24 cellular contexts compared by ENCODE assay signal in the genomic region with DNA sequence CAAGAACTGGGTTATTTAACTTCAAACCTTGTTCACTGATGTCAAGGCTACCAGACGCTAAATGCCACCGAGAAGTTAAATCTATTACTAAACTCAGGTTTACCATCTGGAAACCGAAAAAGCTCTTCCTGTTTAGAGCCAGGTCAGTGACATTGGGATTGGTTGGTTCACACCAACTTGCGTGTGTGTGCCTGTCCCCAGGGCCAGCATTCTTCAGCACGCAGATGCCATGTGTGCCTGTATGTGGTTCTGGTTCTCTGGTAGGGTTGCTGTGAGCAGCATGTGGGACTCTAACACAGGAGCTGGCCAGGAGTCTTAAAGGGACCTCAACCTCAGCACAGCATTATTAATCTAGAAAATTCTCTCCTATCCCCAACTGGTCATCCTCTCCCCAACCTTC. TPM values are rescaled to one million over a fixed set of nuclear protein-coding genes. Genes with fewer than 3 reads are reported as not detected.
DNase-seq lines count a peak whose midpoint lies in the region; ATAC-seq, FAIRE-seq and TF ChIP-seq lines count a peak whose summit lies in the region.
"Had no signal": no experiment of that assay in that cellular context is flagged by ENCODE, and none has a peak within 500 bp of the region (broad histone marks: within the 10 kb centered on the region; RNA-seq: fewer than 3 reads in every experiment).

No MANE protein-coding gene starts in this region.

- TF ChIP-seq EP300 in SK-N-SH (IDR thresholded peaks at IDR 0.05; ENCODE audit: borderline replicate concordance in 1 of 2, low read depth in 1 of 2, low read length in 1 of 2) = peak in 1 of 2 experiments; percentile 80; a peak in 2 of 4 replicates

- H3K27ac Mint-ChIP-seq in activated CD4-positive, alpha-beta T cell treated with anti-CD3 and anti-CD28 coated beads, Interleukin-2, amount 10 ng/mL, durations not matched to agents 7 days and 5 days = peak overlapping the region; percentile 50
- no peak overlapping the region for H3K27ac Mint-ChIP-seq in naive thymus-derived CD4-positive, alpha-beta T cell
- H3K27ac Mint-ChIP-seq: CD8-positive, alpha-beta memory T cell had no signal

- H3K9me3 Mint-ChIP-seq in activated CD4-positive, alpha-beta T cell treated with anti-CD3 and anti-CD28 coated beads, Interleukin-2, amount 10 ng/mL, durations not matched to agents 7 days and 5 days = no peaks in the 10 kb centered on the region
- no peaks in the 10 kb centered on the region for H3K9me3 Mint-ChIP-seq in naive thymus-derived CD4-positive, alpha-beta T cell
- H3K9me3 Mint-ChIP-seq: CD8-positive, alpha-beta memory T cell had no signal

- H3K4me1 Mint-ChIP-seq in activated CD4-positive, alpha-beta T cell treated with anti-CD3 and anti-CD28 coated beads, Interleukin-2, amount 10 ng/mL, durations not matched to agents 7 days and 5 days = no peaks in the 10 kb centered on the region
- no peaks in the 10 kb centered on the region for H3K4me1 Mint-ChIP-seq in naive thymus-derived CD4-positive, alpha-beta T cell
- H3K4me1 Mint-ChIP-seq: CD8-positive, alpha-beta memory T cell had no signal

- H4K20me1 ChIP-seq in SK-N-SH (ENCODE audit: insufficient read depth) = no peaks in the 10 kb centered on the region
- H4K20me1 ChIP-seq: BLaER1 had no signal

- H2AFZ ChIP-seq in SK-N-SH (ENCODE audit: low read depth) = no peak overlapping the region

- H3K9me3 ChIP-seq in SK-N-SH (no peaks in the 10 kb centered on the region), kidney (ENCODE audit: control insufficient read depth in 1 of 2, low read length in 2 of 2) (no peaks in the 10 kb centered on the region), uterus (no peaks in the 10 kb centered on the region)
- no peaks in the 10 kb centered on the region for H3K9me3 ChIP-seq in naive thymus-derived CD4-positive, alpha-beta T cell (ENCODE audit: control insufficient read depth in 2 of 3, low read length in 3 of 3)
- H3K9me3 ChIP-seq: BLaER1 had no signal

- POLR2A ChIA-PET in activated CD4-positive, alpha-beta T cell treated with anti-CD3 and anti-CD28 coated beads, Interleukin-2, amount 10 ng/mL, durations not matched to agents 7 days and 5 days (lab: Charles Lee) = no interaction called here
- POLR2A ChIA-PET in SK-N-SH (lab: Yijun Ruan, JAX) = interaction anchor here (0.6 to 7.5 kb wide), 8 partner anchors 15 to 237 kb away, joined by 3 to 105 read pairs (median 6); a partner anchor contains a TSS
- POLR2A ChIA-PET in naive thymus-derived CD4-positive, alpha-beta T cell (lab: Charles Lee) = no interaction called here

- H3K9ac ChIP-seq in SK-N-SH = no peak overlapping the region
- H3K9ac ChIP-seq in kidney (ENCODE audit: low read length in 2 of 2) = no peak overlapping the region
- H3K9ac ChIP-seq: BLaER1 had no signal

- no peak for TF ChIP-seq POLR2A in uterus (IDR thresholded peaks at IDR 0.05)

- H3K27ac ChIP-seq in SK-N-SH (ENCODE audit: low read depth in 2 of 2, low read length in 1 of 2) = peak overlapping the region; percentile 6 to 98; a peak in 3 of 4 replicates
- no peak overlapping the region for H3K27ac ChIP-seq in kidney (ENCODE audit: low read depth in 2 of 2, low read length in 2 of 2)
- no peak overlapping the region for H3K27ac ChIP-seq in uterus
- no peak overlapping the region for H3K27ac ChIP-seq in naive thymus-derived CD4-positive, alpha-beta T cell (ENCODE audit: low read depth, low read length)
- H3K27ac ChIP-seq: BLaER1 had no signal

- H3K4me1 ChIP-seq in SK-N-SH (ENCODE audit: control insufficient read depth in 1 of 2, insufficient read depth in 2 of 2, low read depth in 1 of 2, low read length in 1 of 2) = peaks cover 0 to 78% of the 10 kb centered on the region in 2 experiments; a peak in 3 of 4 replicates
- H3K4me1 ChIP-seq in kidney (ENCODE audit: control insufficient read depth in 1 of 2, insufficient read depth in 1 of 2, low read depth in 1 of 2, low read length in 2 of 2) = peaks cover 31% of the 10 kb centered on the region in 2 donors
- H3K4me1 ChIP-seq in uterus = no peaks in the 10 kb centered on the region
- no peaks in the 10 kb centered on the region for H3K4me1 ChIP-seq in naive thymus-derived CD4-positive, alpha-beta T cell (ENCODE audit: control insufficient read depth in 2 of 2, insufficient read depth in 2 of 2, low read length in 2 of 2)
- H3K4me1 ChIP-seq: BLaER1 had no signal

- ATAC-seq in left colon = no peak
- ATAC-seq in naive thymus-derived CD4-positive, alpha-beta T cell = no peak
- ATAC-seq: GM12878, HCT116, PC-3 had no signal

- WGBS in SK-N-SH (ENCODE audit: low lambda C conversion rate) = 80% methylated on average over 5 of the region's 5 CpGs

- no peaks in the 10 kb centered on the region for H3K9me2 ChIP-seq in SK-N-SH

- no peak overlapping the region for H3K4me3 Mint-ChIP-seq in activated CD4-positive, alpha-beta T cell treated with anti-CD3 and anti-CD28 coated beads, Interleukin-2, amount 10 ng/mL, durations not matched to agents 7 days and 5 days
- H3K4me3 Mint-ChIP-seq in naive thymus-derived CD4-positive, alpha-beta T cell = no peak overlapping the region
- H3K4me3 Mint-ChIP-seq: CD8-positive, alpha-beta memory T cell had no signal

- H3K36me3 ChIP-seq in SK-N-SH (replicated peaks in 1 of 2; ENCODE audit: control insufficient read depth in 1 of 2, insufficient read depth in 2 of 2, low read length in 1 of 2) = no peaks in the 10 kb centered on the region
- no peaks in the 10 kb centered on the region for H3K36me3 ChIP-seq in kidney (ENCODE audit: control insufficient read depth in 1 of 2, insufficient read depth in 2 of 2, low read length in 2 of 2)
- H3K36me3 ChIP-seq in uterus = no peaks in the 10 kb centered on the region
- no peaks in the 10 kb centered on the region for H3K36me3 ChIP-seq in naive thymus-derived CD4-positive, alpha-beta T cell (ENCODE audit: control insufficient read depth in 2 of 3, insufficient read depth in 3 of 3, low read length in 3 of 3)
- H3K36me3 ChIP-seq: BLaER1 had no signal

- H3K27me3 ChIP-seq in SK-N-SH (ENCODE audit: insufficient read depth) (no peaks in the 10 kb centered on the region), uterus (no peaks in the 10 kb centered on the region)
- H3K27me3 ChIP-seq in naive thymus-derived CD4-positive, alpha-beta T cell (ENCODE audit: control insufficient read depth in 2 of 2, insufficient read depth in 2 of 2, low read length in 2 of 2) = no peaks in the 10 kb centered on the region
- H3K27me3 ChIP-seq: BLaER1 had no signal

- FAIRE-seq in kidney (lab: Jason Lieb, UNC) = no peak
- peak; percentile 92 for FAIRE-seq in urothelium cell line (lab: Jason Lieb, UNC)
- FAIRE-seq: GM12878 had no signal

- no peaks in the 10 kb centered on the region for H3K27me3 Mint-ChIP-seq in activated CD4-positive, alpha-beta T cell treated with anti-CD3 and anti-CD28 coated beads, Interleukin-2, amount 10 ng/mL, durations not matched to agents 7 days and 5 days
- no peaks in the 10 kb centered on the region for H3K27me3 Mint-ChIP-seq in naive thymus-derived CD4-positive, alpha-beta T cell
- H3K27me3 Mint-ChIP-seq: CD8-positive, alpha-beta memory T cell had no signal

- TF ChIP-seq CTCF in SK-N-SH (IDR thresholded peaks at IDR 0.05) (no peak), kidney (IDR thresholded peaks at IDR 0.05; ENCODE audit: borderline replicate concordance, extremely low read depth, insufficient read depth) (no peak), uterus (IDR thresholded peaks at IDR 0.05) (no peak)

- peak overlapping the region in 1 of 2 experiments; percentile 15; a peak in 1 of 4 replicates for H3K4me3 ChIP-seq in SK-N-SH (ENCODE audit: low read depth in 2 of 2, low read length in 1 of 2)
- peak overlapping the region in 1 of 2 donors; percentile 13 for H3K4me3 ChIP-seq in kidney (ENCODE audit: low read length in 2 of 2)
- no peak overlapping the region for H3K4me3 ChIP-seq in uterus
- no peak overlapping the region for H3K4me3 ChIP-seq in naive thymus-derived CD4-positive, alpha-beta T cell (ENCODE audit: low read length)
- H3K4me3 ChIP-seq: BLaER1, GM12878 had no signal

- no peaks in the 10 kb centered on the region for H3K79me2 ChIP-seq in SK-N-SH (ENCODE audit: insufficient read depth)

- H3F3A ChIP-seq in SK-N-SH (replicated peaks; ENCODE audit: insufficient read depth) = no peaks in the 10 kb centered on the region

- no peak for DNase-seq in activated CD4-positive, alpha-beta T cell treated with anti-CD3 and anti-CD28 coated beads, Interleukin-2, amount 10 ng/mL, durations not matched to agents 7 days and 5 days
- no peak for DNase-seq in activated CD4-positive, alpha-beta T cell treated with anti-CD3 and anti-CD28 coated beads for 4 hours
- DNase-seq in SK-N-SH (peak; percentile 76), kidney (peak; percentile 4), urothelium cell line (ENCODE audit: low spot score) (no peak), uterus (no peak), left colon (no peak)
- no peak for DNase-seq in naive thymus-derived CD4-positive, alpha-beta T cell
- DNase-seq: 8988T; CD8-positive, alpha-beta memory T cell; DMS53; EL; GOT3; KBM-7; NCI-H1105 treated with DMSO at 0.1 percent for 48 hours; NCI-H1694 treated with DMSO at 0.1 percent for 48 hours; NCI-H2107; NCI-H226; NCI-H524 treated with DMSO at 0.1 percent for 48 hours; PC-3; RPMI8226 had no signal

- no peak overlapping the region for H3K4me2 ChIP-seq in SK-N-SH
- H3K4me2 ChIP-seq: BLaER1 had no signal

- CTCF ChIA-PET in activated CD4-positive, alpha-beta T cell treated with anti-CD3 and anti-CD28 coated beads, Interleukin-2, amount 10 ng/mL, durations not matched to agents 7 days and 5 days (lab: Charles Lee) = interaction anchor here (1.2 kb wide), 1 partner anchor 8 kb away, joined by 3 read pairs; no protein-coding TSS in a partner anchor
- CTCF ChIA-PET in SK-N-SH (lab: Yijun Ruan, JAX) = interaction anchor here (0.6 to 9.4 kb wide), 16 partner anchors 8 to 661 kb away, joined by 3 to 133 read pairs (median 4); a partner anchor contains a TSS
- CTCF ChIA-PET in naive thymus-derived CD4-positive, alpha-beta T cell (lab: Charles Lee) = no interaction called here

- intact Hi-C loops in kidney (cut with DNase I) (no loop called here), uterus (cut with DNase I; ENCODE audit: low total_unique reads) (no loop called here), left colon (cut with DNase I, micrococcal nuclease) (no loop called here)
- intact Hi-C loops in naive thymus-derived CD4-positive, alpha-beta T cell (cut with micrococcal nuclease) = no loop called here

- no peaks in the 10 kb centered on the region for H3K36me3 Mint-ChIP-seq in activated CD4-positive, alpha-beta T cell treated with anti-CD3 and anti-CD28 coated beads, Interleukin-2, amount 10 ng/mL, durations not matched to agents 7 days and 5 days (ENCODE audit: low read depth)
- H3K36me3 Mint-ChIP-seq in naive thymus-derived CD4-positive, alpha-beta T cell = peaks cover 0 to 12% (median 1%) of the 10 kb centered on the region in 5 donors

- TF ChIP-seq RAD21 in SK-N-SH (IDR thresholded peaks at IDR 0.05; ENCODE audit: low read length) = peak; percentile 24; the same call in 1 of the 2 replicates

RNA-seq across cellular contexts. Expression of a gene that starts 18.1 kb away (rescaled TPM):
- not detected for total RNA-seq in activated CD4-positive, alpha-beta T cell treated with anti-CD3 and anti-CD28 coated beads, Interleukin-2, amount 10 ng/mL, durations not matched to agents 7 days and 5 days
- polyA plus RNA-seq in SK-N-SH (2012; rRNA removed) (37.8 and 57.8 TPM in 2 replicates), kidney (ENCODE audit: insufficient read depth, low read depth, low replicate concordance) (122 TPM)
- 28.9 and 45.2 TPM in 2 replicates for polyA plus RNA-seq in SK-N-SH (2012; cell fraction: cytosol; rRNA removed)
- 179 and 233 TPM in 2 replicates for polyA plus RNA-seq in SK-N-SH (2012; cell fraction: nucleus; rRNA removed)
- total RNA-seq in kidney (66.4 TPM), uterus (10 to 100 TPM in 3 of 4 donors, under 1 TPM in 1; 0.29 to 40.5 (median 27.4) TPM), left colon (10 to 100 TPM in 1 of 2 donors, 1 to 10 TPM in 1; 5.8 to 11.7 TPM)
- total RNA-seq in naive thymus-derived CD4-positive, alpha-beta T cell = not detected
- not detected for polyA plus RNA-seq in naive thymus-derived CD4-positive, alpha-beta T cell
- polyA plus RNA-seq: CD8-positive, alpha-beta memory T cell; GM12878 had no signal

Comparison
In these comparisons a context has a peak if more than half of its experiments do, and no peak if none do; other contexts are left out.
1. DNase-seq: peak in SK-N-SH (single experiment) and kidney (single experiment); none in activated CD4-positive, alpha-beta T cell treated with anti-CD3 and anti-CD28 coated beads, Interleukin-2, amount 10 ng/mL, durations not matched to agents 7 days and 5 days (single experiment), activated CD4-positive, alpha-beta T cell treated with anti-CD3 and anti-CD28 coated beads for 4 hours (0 of 2), urothelium cell line (single experiment), uterus (0 of 2), left colon (0 of 2) and naive thymus-derived CD4-positive, alpha-beta T cell (0 of 9).
2. H3K27ac ChIP-seq: peak in SK-N-SH (2 of 2); none in kidney (0 of 2), uterus (0 of 2) and naive thymus-derived CD4-positive, alpha-beta T cell (single experiment).